8 cellular contexts compared by ENCODE assay signal in genomic region chr5:176537608-176538504, GRCh38. TPM values are rescaled to one million over a fixed set of nuclear protein-coding genes. Genes with fewer than 3 reads are reported as not detected.
DNase-seq lines count a peak whose midpoint lies in the region; ATAC-seq, FAIRE-seq and TF ChIP-seq lines count a peak whose summit lies in the region.

No MANE protein-coding gene starts in this region.

- H3K9me3 Mint-ChIP-seq in T-helper 2 cell treated with Interferon-gamma antibody and Interleukin-4, amounts not matched to agents 5 μg/mL and 100 μg/mL, for 36 hours, result no peaks in the 10 kb centered on the region

- H3K27me3 ChIP-seq in ascending aorta (no peaks in the 10 kb centered on the region), right atrium auricular region (no peaks in the 10 kb centered on the region), prostate gland (replicated peaks; ENCODE audit: insufficient read depth) (no peaks in the 10 kb centered on the region)

- H3K4me3 Mint-ChIP-seq in T-helper 2 cell treated with Interferon-gamma antibody and Interleukin-4, amounts not matched to agents 5 μg/mL and 100 μg/mL, for 36 hours, result peak overlapping the region; percentile 99

- peak overlapping the region; percentile 76 to 85 for H3K4me3 ChIP-seq in ascending aorta
- H3K4me3 ChIP-seq in right atrium auricular region, result peak overlapping the region; percentile 79 to 98
- peak overlapping the region; percentile 92 to 95 for H3K4me3 ChIP-seq in prostate gland

- peaks cover 29% of the 10 kb centered on the region for H3K36me3 Mint-ChIP-seq in T-helper 2 cell treated with Interferon-gamma antibody and Interleukin-4, amounts not matched to agents 5 μg/mL and 100 μg/mL, for 36 hours (ENCODE audit: low read depth)

- peaks cover 0 to under 1% of the 10 kb centered on the region in 2 donors for H3K36me3 ChIP-seq in ascending aorta
- no peaks in the 10 kb centered on the region for H3K36me3 ChIP-seq in right atrium auricular region
- H3K36me3 ChIP-seq in prostate gland, result no peaks in the 10 kb centered on the region

- peaks cover 64% of the 10 kb centered on the region for H3K4me1 Mint-ChIP-seq in T-helper 2 cell treated with Interferon-gamma antibody and Interleukin-4, amounts not matched to agents 5 μg/mL and 100 μg/mL, for 36 hours (ENCODE audit: low read depth)

- WGBS in prostate gland, result 1% methylated on average over 48 of the region's 48 CpGs

- H3K27me3 Mint-ChIP-seq in T-helper 2 cell treated with Interferon-gamma antibody and Interleukin-4, amounts not matched to agents 5 μg/mL and 100 μg/mL, for 36 hours (ENCODE audit: low read depth), result no peaks in the 10 kb centered on the region

- TF ChIP-seq CTCF in ascending aorta (IDR thresholded peaks at IDR 0.05) (no peak), right atrium auricular region (IDR thresholded peaks at IDR 0.05) (no peak), prostate gland (IDR thresholded peaks at IDR 0.05) (peak in 1 of 4 experiments; percentile 15)

- ATAC-seq in GM18499 (IDR thresholded peaks at IDR 0.05; ENCODE audit: insufficient read depth, unreplicated experiment), result peak; percentile 49
- peak; percentile 58 for ATAC-seq in HG02970 (IDR thresholded peaks at IDR 0.05; ENCODE audit: low FRiP score, unreplicated experiment)

- no peaks in the 10 kb centered on the region for H3K9me3 ChIP-seq in ascending aorta
- no peaks in the 10 kb centered on the region for H3K9me3 ChIP-seq in right atrium auricular region
- H3K9me3 ChIP-seq in prostate gland, result no peaks in the 10 kb centered on the region

- H3K4me1 ChIP-seq in ascending aorta, result peaks cover 10 to 42% of the 10 kb centered on the region in 2 donors
- peaks cover 0 to 66% of the 10 kb centered on the region in 2 donors for H3K4me1 ChIP-seq in right atrium auricular region
- peaks cover 14% of the 10 kb centered on the region for H3K4me1 ChIP-seq in prostate gland (replicated peaks)

- TF ChIP-seq POLR2A in prostate gland (IDR thresholded peaks at IDR 0.05), result peak; percentile 89

- intact Hi-C loops in ascending aorta (cut with DNase I) (loop anchor here (1.0 to 5.0 kb wide), 5 partner anchors 90 to 469 kb away; partner anchors contain the start of genes CLTB, FAF2, TSPAN17 and UIMC1), prostate gland (cut with DNase I) (loop anchor here (2.0 to 5.0 kb wide), 2 partner anchors 89 to 121 kb away; partner anchors contain the start of genes CLTB and FAF2)

- FAIRE-seq in urothelium cell line (lab: Jason Lieb, UNC), result peak; percentile 65

- DNase-seq in NCI-H187 treated with DMSO at 0.1 percent for 48 hours (lab: John Stamatoyannopoulos, UW) (peak; percentile 77), ascending aorta (ENCODE audit: low spot score in 2 of 2) (peak; percentile 100), right atrium auricular region (ENCODE audit: low spot score) (peak; percentile 100), prostate gland (ENCODE audit: low spot score) (peak; percentile 100), urothelium cell line (ENCODE audit: low spot score) (peak; percentile 94)
- DNase-seq in T-helper 2 cell treated with Interferon-gamma antibody and Interleukin-4, amounts not matched to agents 5 μg/mL and 100 μg/mL, for 36 hours (ENCODE audit: low spot score), result peak; percentile 97

- H3K27ac ChIP-seq in ascending aorta, result peak overlapping the region; percentile 91 to 97
- peak overlapping the region; percentile 98 to 99 for H3K27ac ChIP-seq in right atrium auricular region
- peak overlapping the region; percentile 98 for H3K27ac ChIP-seq in prostate gland

- peak overlapping the region; percentile 99 for H3K27ac Mint-ChIP-seq in T-helper 2 cell treated with Interferon-gamma antibody and Interleukin-4, amounts not matched to agents 5 μg/mL and 100 μg/mL, for 36 hours

RNA-seq across cellular contexts. Expression of gene RNF44, which starts 0.7 kb away (rescaled TPM):
- total RNA-seq in ascending aorta (24.1 TPM), right atrium auricular region (10 to 100 TPM; 10.7 to 12.4 TPM), prostate gland (10 to 100 TPM; 26.4 to 43.3 TPM)

RNA-seq across cellular contexts. Expression of gene CDHR2, which starts 11.3 kb away (rescaled TPM):
- total RNA-seq in ascending aorta (not detected), right atrium auricular region (under 1 TPM in 1 of 2 donors, not detected in 1; 0.12 TPM), prostate gland (1 to 10 TPM in 1 of 2 donors, not detected in 1; 1.1 TPM)

Comparison
In these comparisons a context has a peak if more than half of its experiments do, and no peak if none do; other contexts are left out.
1. Peak in every context shown above with its lines: DNase-seq, ATAC-seq, H3K4me3 ChIP-seq and H3K27ac ChIP-seq.